In the genomic region with DNA sequence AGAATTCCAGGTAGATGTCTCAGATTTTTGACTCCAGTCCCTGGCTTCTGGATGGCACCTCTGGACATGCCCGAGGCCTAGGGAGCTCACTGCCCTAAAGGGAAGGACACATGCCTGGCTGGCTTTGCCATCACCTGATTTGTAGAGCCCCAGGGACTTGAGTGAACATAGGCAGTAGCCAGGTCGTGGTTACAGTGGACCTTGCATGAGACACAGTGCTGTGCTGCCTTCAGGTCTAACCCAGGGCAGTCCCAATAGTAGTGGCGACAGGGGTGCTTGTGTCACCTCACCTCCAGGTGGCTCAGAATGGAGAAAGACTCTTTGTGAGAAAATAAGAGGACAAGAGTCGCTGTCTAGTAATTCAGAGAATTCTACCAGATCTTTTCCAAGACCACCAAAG, we compare ENCODE assay signal across 22 cellular contexts.
"Had no signal": no experiment of that assay in that cellular context is flagged by ENCODE, and none has a peak within 500 bp of the region (broad histone marks: within the 10 kb centered on the region; RNA-seq: fewer than 3 reads in every experiment).

No MANE protein-coding gene starts in this region.

- DNase-seq: hippocampal formation; kidney; left colon; left lung; lower lobe of right lung; mammary epithelial cell; mesendoderm; naive B cell; natural killer cell; nephron progenitor cell; ovary; stimulated activated CD4-positive, alpha-beta T cell treated with anti-CD3 and anti-CD28 coated beads, Interleukin-12 subunit alpha, Interleukin-12 subunit beta, amount 100 ng/mL, for 4 hours; stimulated activated CD4-positive, alpha-beta T cell treated with anti-CD3 and anti-CD28 coated beads, Interleukin-15, amount 100 ng/mL, for 24 hours; stimulated activated CD4-positive, alpha-beta T cell treated with anti-CD3 and anti-CD28 coated beads, Interleukin-2, amount 100 ng/mL, for 24 hours; stimulated activated CD4-positive, alpha-beta T cell treated with anti-CD3 and anti-CD28 coated beads, Interleukin-4, amount 100 ng/mL, for 1 hour; stimulated activated naive B cell treated with anti-CD40 and anti-IgM and Interleukin-4, amounts not matched to agents 10 μg/mL and 1 μg/mL and 100 μg/mL, for 72 hours; tibial artery had no signal

- H3K27ac ChIP-seq: left lung, lower lobe of right lung, ovary, right atrium auricular region, skin epidermis, suprapubic skin, thoracic aorta, tibial artery, vagina had no signal

- ATAC-seq: left colon; left lung; natural killer cell; stimulated activated naive B cell treated with anti-CD40 and anti-IgM and Interleukin-4, amounts not matched to agents 10 μg/mL and 1 μg/mL and 100 μg/mL, for 72 hours had no signal

- H3K9me3 ChIP-seq: ovary, right atrium auricular region, vagina had no signal

- H3K36me3 ChIP-seq: left lung, lower lobe of right lung, ovary, right atrium auricular region, suprapubic skin, thoracic aorta, tibial artery, vagina had no signal

- H3K27me3 ChIP-seq: left lung, ovary, right atrium auricular region, suprapubic skin, tibial artery, vagina had no signal

- H3K4me3 ChIP-seq: left lung, lower lobe of right lung, ovary, right atrium auricular region, skin epidermis, suprapubic skin, thoracic aorta, tibial artery, vagina had no signal

- H3K4me1 ChIP-seq: lower lobe of right lung, right atrium auricular region, vagina had no signal

- FAIRE-seq: kidney had no signal
